In genomic region chr1:108426877-108427276, GRCh38 we compare ENCODE assay signal across 5 cellular contexts. TPM values are rescaled to one million over a fixed set of nuclear protein-coding genes. Genes with fewer than 3 reads are reported as not detected.
"Had no signal": no experiment of that assay in that cellular context is flagged by ENCODE, and none has a peak within 500 bp of the region (broad histone marks: within the 10 kb centered on the region; RNA-seq: fewer than 3 reads in every experiment).

No MANE protein-coding gene starts in this region.

RNA-seq across cellular contexts. Expression of gene NBPF6, which starts 23.3 kb away (rescaled TPM):
- total RNA-seq: HepG2, HT-29, HT1080, IMR-90 had no signal
- polyA plus RNA-seq: HepG2, IgD-negative memory B cell, IMR-90 had no signal
